ENCODE assay signal across 8 cellular contexts in genomic region chr1:28417441-28418277, GRCh38. TPM values are rescaled to one million over a fixed set of nuclear protein-coding genes. Genes with fewer than 3 reads are reported as not detected.
DNase-seq lines count a peak whose midpoint lies in the region; ATAC-seq and TF ChIP-seq lines count a peak whose summit lies in the region.

No MANE protein-coding gene starts in this region.

- H3K27me3 ChIP-seq in BLaER1 treated with 17β-estradiol and CSF1 and Interleukin-3, amounts not matched to agents 10 nM and 100 nM = no peaks in the 10 kb centered on the region

- ATAC-seq in GM19397 (IDR thresholded peaks at IDR 0.05; ENCODE audit: unreplicated experiment) (no peak), HG02973 (IDR thresholded peaks at IDR 0.05; ENCODE audit: unreplicated experiment) (no peak)

- H3K27me3 Mint-ChIP-seq in HFFc6 (ENCODE audit: insufficient read depth) = no peaks in the 10 kb centered on the region
- H3K27me3 Mint-ChIP-seq in T-helper 2 cell treated with Interferon-gamma antibody and Interleukin-4, amounts not matched to agents 5 μg/mL and 100 μg/mL, for 36 hours (ENCODE audit: low read depth) = no peaks in the 10 kb centered on the region
- no peaks in the 10 kb centered on the region for H3K27me3 Mint-ChIP-seq in immature natural killer cell (ENCODE audit: low read depth in 3 of 3)

- H3K9me3 Mint-ChIP-seq in HFFc6 (no peaks in the 10 kb centered on the region), immature natural killer cell (no peaks in the 10 kb centered on the region)
- no peaks in the 10 kb centered on the region for H3K9me3 Mint-ChIP-seq in T-helper 2 cell treated with Interferon-gamma antibody and Interleukin-4, amounts not matched to agents 5 μg/mL and 100 μg/mL, for 36 hours

- H3K9ac ChIP-seq in BLaER1 treated with 17β-estradiol and CSF1 and Interleukin-3, amounts not matched to agents 10 nM and 100 nM = peak overlapping the region in 8 of 11 experiments; percentile 16 to 63 (median 51); a peak in 14 of 22 replicates

- no peak for TF ChIP-seq CTCF in HFFc6 (IDR thresholded peaks at IDR 0.05)

- H3K36me3 Mint-ChIP-seq in HFFc6 (ENCODE audit: low read depth) (no peaks in the 10 kb centered on the region), immature natural killer cell (no peaks in the 10 kb centered on the region)
- H3K36me3 Mint-ChIP-seq in T-helper 2 cell treated with Interferon-gamma antibody and Interleukin-4, amounts not matched to agents 5 μg/mL and 100 μg/mL, for 36 hours (ENCODE audit: low read depth) = no peaks in the 10 kb centered on the region

- H3K27ac ChIP-seq in BLaER1 treated with 17β-estradiol and CSF1 and Interleukin-3, amounts not matched to agents 10 nM and 100 nM = peak overlapping the region in 10 of 11 experiments; percentile 3 to 65 (median 46); a peak in 17 of 22 replicates

- peaks cover 0 to 26% (median 8%) of the 10 kb centered on the region in 11 experiments; a peak in 12 of 22 replicates for H3K36me3 ChIP-seq in BLaER1 treated with 17β-estradiol and CSF1 and Interleukin-3, amounts not matched to agents 10 nM and 100 nM

- peaks cover 28 to 63% (median 52%) of the 10 kb centered on the region in 10 experiments for H3K4me1 ChIP-seq in BLaER1 treated with 17β-estradiol and CSF1 and Interleukin-3, amounts not matched to agents 10 nM and 100 nM

- H3K4me3 Mint-ChIP-seq in HFFc6 = peak overlapping the region; percentile 63
- peak overlapping the region; percentile 53 for H3K4me3 Mint-ChIP-seq in T-helper 2 cell treated with Interferon-gamma antibody and Interleukin-4, amounts not matched to agents 5 μg/mL and 100 μg/mL, for 36 hours
- H3K4me3 Mint-ChIP-seq in immature natural killer cell = peak overlapping the region; percentile 46 to 77 (median 63)

- H3K4me2 ChIP-seq in BLaER1 treated with 17β-estradiol and CSF1 and Interleukin-3, amounts not matched to agents 10 nM and 100 nM = peak overlapping the region; percentile 66 to 87 (median 75)

- no peaks in the 10 kb centered on the region for H3K9me3 ChIP-seq in BLaER1 treated with 17β-estradiol and CSF1 and Interleukin-3, amounts not matched to agents 10 nM and 100 nM (replicated peaks in 1 of 11)

- H3K27ac Mint-ChIP-seq in HFFc6 (peak overlapping the region; percentile 85), immature natural killer cell (peak overlapping the region; percentile 60 to 75 (median 68))
- H3K27ac Mint-ChIP-seq in T-helper 2 cell treated with Interferon-gamma antibody and Interleukin-4, amounts not matched to agents 5 μg/mL and 100 μg/mL, for 36 hours = peak overlapping the region; percentile 60

- DNase-seq in HFFc6 = peak; percentile 78
- DNase-seq in T-helper 2 cell treated with Interferon-gamma antibody and Interleukin-4, amounts not matched to agents 5 μg/mL and 100 μg/mL, for 36 hours (ENCODE audit: low spot score) = peak; percentile 17
- DNase-seq in immature natural killer cell = peak in 2 of 3 donors; percentile 6 to 8
- DNase-seq in NCI-H2081 treated with DMSO at 0.1 percent for 48 hours (lab: John Stamatoyannopoulos, UW) = no peak
- no peak for DNase-seq in NCI-H1417 treated with DMSO at 0.1 percent for 48 hours (lab: John Stamatoyannopoulos, UW)

- H3K4me1 Mint-ChIP-seq in HFFc6 (ENCODE audit: low read depth) (peaks cover 34% of the 10 kb centered on the region), immature natural killer cell (peaks cover 11 to 22% of the 10 kb centered on the region in 2 donors)
- H3K4me1 Mint-ChIP-seq in T-helper 2 cell treated with Interferon-gamma antibody and Interleukin-4, amounts not matched to agents 5 μg/mL and 100 μg/mL, for 36 hours (ENCODE audit: low read depth) = peaks cover 17% of the 10 kb centered on the region

- H3K4me3 ChIP-seq in BLaER1 treated with 17β-estradiol and CSF1 and Interleukin-3, amounts not matched to agents 10 nM and 100 nM = peak overlapping the region in 8 of 10 experiments; percentile 4 to 42 (median 34); a peak in 9 of 20 replicates

- H4K20me1 ChIP-seq in BLaER1 treated with 17β-estradiol and CSF1 and Interleukin-3, amounts not matched to agents 10 nM and 100 nM = peaks cover 0 to 6% (median 0%) of the 10 kb centered on the region in 11 experiments; a peak in 1 of 22 replicates

RNA-seq across cellular contexts. Expression of gene PHACTR4, which starts 48.1 kb away (rescaled TPM):
- 10 to 100 TPM; 19.9 to 24.4 (median 23.8) TPM for total RNA-seq in HFFc6 (2021; fragmentation: NEBNext Ultra II Directional; extraction: Animal tissue kit (Norgen Biotek cat#: 25700))
- polyA plus RNA-seq in immature natural killer cell = 10 to 100 TPM in 1 of 3 donors, 1 to 10 TPM in 2; 4.2 to 22.5 (median 6.9) TPM

Comparison
In these comparisons a context has a peak if more than half of its experiments do, and no peak if none do; other contexts are left out.
1. DNase-seq: peak in HFFc6 (single experiment), T-helper 2 cell treated with Interferon-gamma antibody and Interleukin-4, amounts not matched to agents 5 μg/mL and 100 μg/mL, for 36 hours (single experiment) and immature natural killer cell (2 of 3); none in NCI-H2081 treated with DMSO at 0.1 percent for 48 hours (single experiment) and NCI-H1417 treated with DMSO at 0.1 percent for 48 hours (single experiment).
2. Peak in every context shown above with its lines, with median percentiles within 50 percentile points of each other: H3K27ac Mint-ChIP-seq and H3K4me3 Mint-ChIP-seq.